ENCODE assay signal across 1 cellular context in genomic region chr15:35858707-35859106, GRCh38.
TF ChIP-seq lines count a peak whose summit lies in the region.

No MANE protein-coding gene starts in this region.

TF ChIP-seq in SK-N-SH treated with all-trans-retinoic acid at 6 μM for 48 hours, 23 proteins besides CTCF, POLR2A, EP300 and RAD21 (continued from another document):
- no peak for TF ChIP-seq CREB5 (CRISPR knock-in tag; IDR thresholded peaks at IDR 0.05; ENCODE audit: low read depth)
- TF ChIP-seq TOX (CRISPR knock-in tag; IDR thresholded peaks at IDR 0.05; ENCODE audit: borderline replicate concordance) = no peak
- no peak for TF ChIP-seq ZFP3 (CRISPR knock-in tag; IDR thresholded peaks at IDR 0.05)
- TF ChIP-seq ZC3H10 (CRISPR knock-in tag; IDR thresholded peaks at IDR 0.05) = no peak
- no peak for TF ChIP-seq RARB (CRISPR knock-in tag; IDR thresholded peaks at IDR 0.05)
- no peak for TF ChIP-seq ZNF8 (CRISPR knock-in tag; IDR thresholded peaks at IDR 0.05)
- TF ChIP-seq POU6F1 (CRISPR knock-in tag; IDR thresholded peaks at IDR 0.05; ENCODE audit: borderline replicate concordance, low read depth) = no peak
- TF ChIP-seq PPARA (CRISPR knock-in tag; IDR thresholded peaks at IDR 0.05; ENCODE audit: borderline replicate concordance) = no peak
- no peak for TF ChIP-seq ZFP30 (CRISPR knock-in tag; IDR thresholded peaks at IDR 0.05)
- no peak for TF ChIP-seq ISL1 (CRISPR knock-in tag; IDR thresholded peaks at IDR 0.05)
- TF ChIP-seq TCF4 (CRISPR knock-in tag; IDR thresholded peaks at IDR 0.05; ENCODE audit: borderline replicate concordance) = no peak
- TF ChIP-seq, protein P1, sequence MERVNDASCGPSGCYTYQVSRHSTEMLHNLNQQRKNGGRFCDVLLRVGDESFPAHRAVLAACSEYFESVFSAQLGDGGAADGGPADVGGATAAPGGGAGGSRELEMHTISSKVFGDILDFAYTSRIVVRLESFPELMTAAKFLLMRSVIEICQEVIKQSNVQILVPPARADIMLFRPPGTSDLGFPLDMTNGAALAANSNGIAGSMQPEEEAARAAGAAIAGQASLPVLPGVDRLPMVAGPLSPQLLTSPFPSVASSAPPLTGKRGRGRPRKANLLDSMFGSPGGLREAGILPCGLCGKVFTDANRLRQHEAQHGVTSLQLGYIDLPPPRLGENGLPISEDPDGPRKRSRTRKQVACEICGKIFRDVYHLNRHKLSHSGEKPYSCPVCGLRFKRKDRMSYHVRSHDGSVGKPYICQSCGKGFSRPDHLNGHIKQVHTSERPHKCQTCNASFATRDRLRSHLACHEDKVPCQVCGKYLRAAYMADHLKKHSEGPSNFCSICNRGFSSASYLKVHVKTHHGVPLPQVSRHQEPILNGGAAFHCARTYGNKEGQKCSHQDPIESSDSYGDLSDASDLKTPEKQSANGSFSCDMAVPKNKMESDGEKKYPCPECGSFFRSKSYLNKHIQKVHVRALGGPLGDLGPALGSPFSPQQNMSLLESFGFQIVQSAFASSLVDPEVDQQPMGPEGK (CRISPR knock-in tag; IDR thresholded peaks at IDR 0.05; ENCODE audit: borderline replicate concordance) = no peak
